ENCODE assay signal across 1 cellular context in the genomic region with DNA sequence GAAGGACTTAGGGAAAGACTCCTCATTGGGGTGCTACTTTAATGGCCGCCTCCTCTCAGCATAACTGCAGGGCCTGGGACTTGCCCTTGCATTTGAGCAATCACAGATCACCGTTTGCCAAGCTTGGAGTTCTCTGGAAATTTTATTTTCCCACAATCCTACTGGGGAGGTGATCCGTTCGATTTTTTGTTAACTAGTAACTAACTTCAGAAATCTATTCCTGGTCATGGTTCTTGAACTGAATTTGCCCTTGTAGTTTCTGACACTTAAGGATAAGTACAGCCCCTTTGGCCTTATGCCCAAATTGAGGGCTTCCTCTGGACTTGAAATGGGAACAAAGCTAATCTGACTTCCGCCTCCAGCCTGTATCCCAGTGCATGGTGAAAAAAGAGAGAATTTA.
TF ChIP-seq lines count a peak whose summit lies in the region.

No MANE protein-coding gene starts in this region.

TF ChIP-seq in SK-N-SH treated with all-trans-retinoic acid at 6 μM for 48 hours, 23 proteins besides CTCF, POLR2A, EP300 and RAD21 (continued from another document):
- TF ChIP-seq, protein P1, sequence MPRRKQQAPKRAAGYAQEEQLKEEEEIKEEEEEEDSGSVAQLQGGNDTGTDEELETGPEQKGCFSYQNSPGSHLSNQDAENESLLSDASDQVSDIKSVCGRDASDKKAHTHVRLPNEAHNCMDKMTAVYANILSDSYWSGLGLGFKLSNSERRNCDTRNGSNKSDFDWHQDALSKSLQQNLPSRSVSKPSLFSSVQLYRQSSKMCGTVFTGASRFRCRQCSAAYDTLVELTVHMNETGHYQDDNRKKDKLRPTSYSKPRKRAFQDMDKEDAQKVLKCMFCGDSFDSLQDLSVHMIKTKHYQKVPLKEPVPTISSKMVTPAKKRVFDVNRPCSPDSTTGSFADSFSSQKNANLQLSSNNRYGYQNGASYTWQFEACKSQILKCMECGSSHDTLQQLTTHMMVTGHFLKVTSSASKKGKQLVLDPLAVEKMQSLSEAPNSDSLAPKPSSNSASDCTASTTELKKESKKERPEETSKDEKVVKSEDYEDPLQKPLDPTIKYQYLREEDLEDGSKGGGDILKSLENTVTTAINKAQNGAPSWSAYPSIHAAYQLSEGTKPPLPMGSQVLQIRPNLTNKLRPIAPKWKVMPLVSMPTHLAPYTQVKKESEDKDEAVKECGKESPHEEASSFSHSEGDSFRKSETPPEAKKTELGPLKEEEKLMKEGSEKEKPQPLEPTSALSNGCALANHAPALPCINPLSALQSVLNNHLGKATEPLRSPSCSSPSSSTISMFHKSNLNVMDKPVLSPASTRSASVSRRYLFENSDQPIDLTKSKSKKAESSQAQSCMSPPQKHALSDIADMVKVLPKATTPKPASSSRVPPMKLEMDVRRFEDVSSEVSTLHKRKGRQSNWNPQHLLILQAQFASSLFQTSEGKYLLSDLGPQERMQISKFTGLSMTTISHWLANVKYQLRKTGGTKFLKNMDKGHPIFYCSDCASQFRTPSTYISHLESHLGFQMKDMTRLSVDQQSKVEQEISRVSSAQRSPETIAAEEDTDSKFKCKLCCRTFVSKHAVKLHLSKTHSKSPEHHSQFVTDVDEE (CRISPR knock-in tag; IDR thresholded peaks at IDR 0.05): no peak
